ENCODE assay signal across 8 cellular contexts in genomic region chr1:3501856-3502665, GRCh38. TPM values are rescaled to one million over a fixed set of nuclear protein-coding genes. Genes with fewer than 3 reads are reported as not detected.
DNase-seq lines count a peak whose midpoint lies in the region; ATAC-seq and TF ChIP-seq lines count a peak whose summit lies in the region.

No MANE protein-coding gene starts in this region.

- H3K27me3 ChIP-seq in breast epithelium (no peaks in the 10 kb centered on the region), thyroid gland (no peaks in the 10 kb centered on the region)

- DNase-seq in Caki2 (ENCODE audit: low read depth) (peak; percentile 40), breast epithelium (ENCODE audit: low spot score in 2 of 2) (peak; percentile 73 to 85), left lobe of liver (ENCODE audit: low spot score) (peak; percentile 78), thyroid gland (peak; percentile 41 to 60)
- no peak for DNase-seq in activated effector memory CD4-positive, alpha-beta T cell treated with Interleukin-2 at 50 U/mL for 16 hours

- in situ Hi-C loops in Caki2 (cut with HindIII; ENCODE audit: low pct_unique_long_range_greater_than_20kb, low sequenced_read_pairs), result no loop called here

- no peak overlapping the region for H3K4me3 ChIP-seq in breast epithelium
- no peak overlapping the region for H3K4me3 ChIP-seq in thyroid gland (replicated peaks in 1 of 3)

- TF ChIP-seq CTCF in breast epithelium (IDR thresholded peaks at IDR 0.05) (no peak), thyroid gland (IDR thresholded peaks at IDR 0.05) (no peak)

- H3K9me3 ChIP-seq in breast epithelium (no peaks in the 10 kb centered on the region), thyroid gland (no peaks in the 10 kb centered on the region)

- H3K36me3 ChIP-seq in breast epithelium (no peaks in the 10 kb centered on the region), thyroid gland (no peaks in the 10 kb centered on the region)

- no peak for TF ChIP-seq RAD21 in Ishikawa (IDR thresholded peaks at IDR 0.05; ENCODE audit: low read depth)

- TF ChIP-seq EP300 in Ishikawa (IDR thresholded peaks at IDR 0.05; ENCODE audit: borderline replicate concordance), result no peak

- TF ChIP-seq POLR2A in breast epithelium (IDR thresholded peaks at IDR 0.05), result no peak
- no peak for TF ChIP-seq POLR2A in thyroid gland (IDR thresholded peaks at IDR 0.05)

- ATAC-seq in left lobe of liver (peak; percentile 81), HG03095 (IDR thresholded peaks at IDR 0.05; ENCODE audit: unreplicated experiment) (no peak), GM19452 (IDR thresholded peaks at IDR 0.05; ENCODE audit: unreplicated experiment) (no peak)

- 56 to 63% methylated on average over 10 to 18 of the region's 26 CpGs for WGBS in thyroid gland, 2 donors

- no peaks in the 10 kb centered on the region for H3K4me1 ChIP-seq in breast epithelium
- H3K4me1 ChIP-seq in thyroid gland, result peaks cover 0 to 14% of the 10 kb centered on the region in 2 donors

- intact Hi-C loops in breast epithelium (cut with DNase I; ENCODE audit: low total_unique reads) (no loop called here), thyroid gland (cut with DNase I) (no loop called here)

- H3K27ac ChIP-seq in breast epithelium, result no peak overlapping the region
- no peak overlapping the region for H3K27ac ChIP-seq in thyroid gland

TF ChIP-seq in Ishikawa, 13 proteins besides CTCF, POLR2A, EP300 and RAD21:
- 0 out of 2 replicates have a peak, but pooled peaks have one; percentile 41 for TF ChIP-seq MAX (IDR thresholded peaks at IDR 0.05)
- TF ChIP-seq REST (IDR thresholded peaks at IDR 0.05; ENCODE audit: low read depth), result peak; percentile 94
- TF ChIP-seq CREB1 (IDR thresholded peaks at IDR 0.05; ENCODE audit: low read depth), result no peak

RNA-seq across cellular contexts. Expression of gene ARHGEF16, which starts 47.6 kb away (rescaled TPM):
- 2.6 and 3.3 TPM in 2 replicates for total RNA-seq in Caki2 (2014; rRNA removed; shearing (Covaris generic); ENCODE audit: low replicate concordance)
- total RNA-seq in breast epithelium, result 10 to 100 TPM in 2 of 3 donors, under 1 TPM in 1; 0.80 to 16.2 (median 15.1) TPM
- 8.1 TPM for total RNA-seq in left lobe of liver
- 10 to 100 TPM; 16.0 to 23.7 (median 21.2) TPM for total RNA-seq in thyroid gland
